Comparison of ENCODE assay signal across 6 cellular contexts in the genomic region with DNA sequence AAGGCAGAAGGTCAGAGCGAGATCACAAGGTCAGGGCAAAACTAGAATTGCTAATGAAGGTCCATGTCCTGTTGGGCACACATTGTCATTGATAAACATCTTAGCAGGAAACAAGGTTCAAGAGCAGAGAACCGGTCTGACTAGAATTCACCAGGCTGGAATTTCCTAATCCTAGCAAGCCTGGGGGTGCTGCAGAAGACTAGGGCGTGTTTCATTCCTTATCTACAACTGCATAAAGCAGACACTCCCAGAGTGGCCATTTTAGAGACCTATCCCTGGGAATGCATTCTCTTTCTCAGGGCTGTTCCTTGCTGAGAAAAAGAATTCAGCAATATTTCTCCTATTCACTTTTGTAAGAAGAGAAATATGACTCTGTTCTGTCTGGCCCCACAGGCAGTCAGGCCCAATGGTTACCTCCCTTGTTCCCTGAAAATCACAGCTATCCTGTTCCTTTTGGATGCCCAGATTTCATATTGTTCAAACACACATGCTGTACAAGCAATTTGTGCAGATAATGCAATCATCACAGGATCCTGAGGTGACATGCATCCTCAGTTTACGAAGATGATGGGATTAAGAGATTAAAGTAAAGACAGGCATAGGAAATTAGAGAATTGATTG. TPM values are rescaled to one million over a fixed set of nuclear protein-coding genes. Genes with fewer than 3 reads are reported as not detected.
"Had no signal": no experiment of that assay in that cellular context is flagged by ENCODE, and none has a peak within 500 bp of the region (broad histone marks: within the 10 kb centered on the region; RNA-seq: fewer than 3 reads in every experiment).

No MANE protein-coding gene starts in this region.

RNA-seq across cellular contexts. Expression of a gene that starts 18.2 kb away (rescaled TPM):
- total RNA-seq: activated CD8-positive, alpha-beta T cell treated with anti-CD3 and anti-CD28 coated beads for 36 hours; activated naive CD8-positive, alpha-beta T cell treated with anti-CD3 and anti-CD28 coated beads for 36 hours; activated T-cell treated with anti-CD3 and anti-CD28 coated beads, Interleukin-2, amount 50 U/mL, for 72 hours; activated T-helper 2 cell treated with anti-CD3 and anti-CD28 coated beads, Interferon-gamma antibody, Interleukin-2, Interleukin-4, amounts not matched to agents 10 μg/mL and 5 μg/mL and 100 μg/mL, durations not matched to agents 14 hours and 24 hours and 36 hours; NCI-H460 had no signal
- polyA plus RNA-seq: adipose tissue had no signal
